In genomic region chr9:95333426-95333825, GRCh38 we compare ENCODE assay signal across 19 cellular contexts.
"Had no signal": no experiment of that assay in that cellular context is flagged by ENCODE, and none has a peak within 500 bp of the region (broad histone marks: within the 10 kb centered on the region; RNA-seq: fewer than 3 reads in every experiment).

No MANE protein-coding gene starts in this region.

- H3K4me3 Mint-ChIP-seq: dendritic cell treated with granulocyte-macrophage colony-stimulating factor and Interleukin-4, amounts not matched to agents 40 ng/mL and 50 ng/mL, for 4 days; effector memory CD8-positive, alpha-beta T cell; naive thymus-derived CD4-positive, alpha-beta T cell; nephron progenitor cell had no signal

- H3K27ac Mint-ChIP-seq: dendritic cell treated with granulocyte-macrophage colony-stimulating factor and Interleukin-4, amounts not matched to agents 40 ng/mL and 50 ng/mL, for 4 days; effector memory CD8-positive, alpha-beta T cell; naive thymus-derived CD4-positive, alpha-beta T cell; nephron progenitor cell had no signal

- H3K27ac ChIP-seq: epithelial cell of prostate, gastrocnemius medialis, neutrophil, stomach had no signal

- H3K9me3 Mint-ChIP-seq: effector memory CD8-positive, alpha-beta T cell; naive thymus-derived CD4-positive, alpha-beta T cell had no signal

- DNase-seq: cerebellar nuclear complex; effector memory CD8-positive, alpha-beta T cell; gastrocnemius medialis; glutamatergic neuron; kidney; left colon; left ventricle myocardium superior; naive thymus-derived CD4-positive, alpha-beta T cell; nephron progenitor cell; posterior cingulate gyrus; small intestine; stimulated activated CD4-positive, alpha-beta T cell treated with anti-CD3 and anti-CD28 coated beads, Interleukin-12 subunit alpha, Interleukin-12 subunit beta, amount 100 ng/mL, for 4 hours; stimulated activated naive CD4-positive, alpha-beta T cell; stomach; trophoblast cell had no signal

- H3K9me3 ChIP-seq: esophagus muscularis mucosa, gastrocnemius medialis, neutrophil had no signal

- H3K36me3 ChIP-seq: esophagus muscularis mucosa, gastrocnemius medialis, neutrophil, stomach had no signal

- H3K4me1 Mint-ChIP-seq: naive thymus-derived CD4-positive, alpha-beta T cell; nephron progenitor cell had no signal

- H3K27me3 ChIP-seq: esophagus muscularis mucosa, gastrocnemius medialis, stomach had no signal

- H3K36me3 Mint-ChIP-seq: naive thymus-derived CD4-positive, alpha-beta T cell had no signal

- H3K4me3 ChIP-seq: esophagus muscularis mucosa, gastrocnemius medialis, stomach had no signal

- H3K4me1 ChIP-seq: esophagus muscularis mucosa, gastrocnemius medialis, stomach had no signal
